18 cellular contexts compared by ENCODE assay signal in genomic region chr12:6463211-6463610, GRCh38. TPM values are rescaled to one million over a fixed set of nuclear protein-coding genes. Genes with fewer than 3 reads are reported as not detected.
DNase-seq lines count a peak whose midpoint lies in the region; ATAC-seq and TF ChIP-seq lines count a peak whose summit lies in the region.
"Had no signal": no experiment of that assay in that cellular context is flagged by ENCODE, and none has a peak within 500 bp of the region (broad histone marks: within the 10 kb centered on the region; RNA-seq: fewer than 3 reads in every experiment).

No MANE protein-coding gene starts in this region.

- no peak for TF ChIP-seq POLR2A in suprapubic skin (IDR thresholded peaks at IDR 0.05)

- CTCF ChIA-PET in activated CD4-positive, alpha-beta T cell treated with anti-CD3 and anti-CD28 coated beads, Interleukin-2, amount 10 ng/mL, durations not matched to agents 7 days and 5 days (lab: Charles Lee) = interaction anchor here (1.0 to 2.9 kb wide), 6 partner anchors 8 to 409 kb away, joined by 3 to 15 read pairs (median 3); partner anchors contain the start of gene TAPBPL

- no peaks in the 10 kb centered on the region for H3K9me3 ChIP-seq in suprapubic skin
- H3K9me3 ChIP-seq: A549, right atrium auricular region, testis had no signal

- no peaks in the 10 kb centered on the region for H3K27me3 ChIP-seq in suprapubic skin
- H3K27me3 ChIP-seq: right atrium auricular region, testis had no signal

- no peak for TF ChIP-seq EP300 in suprapubic skin (IDR thresholded peaks at IDR 0.05)

- no peak overlapping the region for H3K27ac ChIP-seq in suprapubic skin
- H3K27ac ChIP-seq: right atrium auricular region, testis had no signal

- peak overlapping the region; percentile 76 for H3K4me3 Mint-ChIP-seq in activated CD4-positive, alpha-beta T cell treated with anti-CD3 and anti-CD28 coated beads, Interleukin-2, amount 10 ng/mL, durations not matched to agents 7 days and 5 days
- H3K4me3 Mint-ChIP-seq in T-helper 1 cell treated with Interleukin-12 subunit alpha and Interleukin-12 subunit beta and Interleukin-4 antibody, amounts not matched to agents 30 μg/mL and 1 μg/mL, for 36 hours = peak overlapping the region; percentile 77
- H3K4me3 Mint-ChIP-seq in effector memory CD8-positive, alpha-beta T cell = peak overlapping the region; percentile 73 to 83
- H3K4me3 Mint-ChIP-seq in stimulated activated naive B cell treated with anti-CD40 and anti-IgM and Interleukin-4, amounts not matched to agents 10 μg/mL and 1 μg/mL and 100 μg/mL, for 72 hours = peak overlapping the region; percentile 49 to 76

- no peaks in the 10 kb centered on the region for H3K27me3 Mint-ChIP-seq in activated CD4-positive, alpha-beta T cell treated with anti-CD3 and anti-CD28 coated beads, Interleukin-2, amount 10 ng/mL, durations not matched to agents 7 days and 5 days
- H3K27me3 Mint-ChIP-seq in T-helper 1 cell treated with Interleukin-12 subunit alpha and Interleukin-12 subunit beta and Interleukin-4 antibody, amounts not matched to agents 30 μg/mL and 1 μg/mL, for 36 hours (ENCODE audit: low read depth) = no peaks in the 10 kb centered on the region
- H3K27me3 Mint-ChIP-seq in effector memory CD8-positive, alpha-beta T cell = no peaks in the 10 kb centered on the region
- H3K27me3 Mint-ChIP-seq in stimulated activated naive B cell treated with anti-CD40 and anti-IgM and Interleukin-4, amounts not matched to agents 10 μg/mL and 1 μg/mL and 100 μg/mL, for 72 hours = no peaks in the 10 kb centered on the region

- peak overlapping the region; percentile 96 for H3K27ac Mint-ChIP-seq in activated CD4-positive, alpha-beta T cell treated with anti-CD3 and anti-CD28 coated beads, Interleukin-2, amount 10 ng/mL, durations not matched to agents 7 days and 5 days
- H3K27ac Mint-ChIP-seq in T-helper 1 cell treated with Interleukin-12 subunit alpha and Interleukin-12 subunit beta and Interleukin-4 antibody, amounts not matched to agents 30 μg/mL and 1 μg/mL, for 36 hours = peak overlapping the region; percentile 99
- peak overlapping the region; percentile 97 for H3K27ac Mint-ChIP-seq in effector memory CD8-positive, alpha-beta T cell
- H3K27ac Mint-ChIP-seq in stimulated activated naive B cell treated with anti-CD40 and anti-IgM and Interleukin-4, amounts not matched to agents 10 μg/mL and 1 μg/mL and 100 μg/mL, for 72 hours = peak overlapping the region; percentile 95

- H3K36me3 ChIP-seq in suprapubic skin = peaks cover 75% of the 10 kb centered on the region

- no peak for TF ChIP-seq CTCF in suprapubic skin (IDR thresholded peaks at IDR 0.05)

- no peak for ATAC-seq in effector memory CD8-positive, alpha-beta T cell (replicated peaks)
- no peak for ATAC-seq in stimulated activated naive B cell treated with anti-CD40 and anti-IgM and Interleukin-4, amounts not matched to agents 10 μg/mL and 1 μg/mL and 100 μg/mL, for 72 hours (replicated peaks)
- ATAC-seq in HG02642 (IDR thresholded peaks at IDR 0.05; ENCODE audit: poor library complexity, unreplicated experiment) = no peak
- ATAC-seq: A549, SK-N-SH treated with all-trans-retinoic acid at 6 μM for 48 hours had no signal

- peaks cover 33% of the 10 kb centered on the region for H3K4me1 ChIP-seq in suprapubic skin
- H3K4me1 ChIP-seq: testis had no signal

- DNase-seq in activated CD4-positive, alpha-beta T cell treated with anti-CD3 and anti-CD28 coated beads, Interleukin-2, amount 10 ng/mL, durations not matched to agents 7 days and 5 days = peak; percentile 37
- no peak for DNase-seq in activated CD4-positive, alpha-beta T cell treated with anti-CD3 and anti-CD28 coated beads, Interleukin-2, amount 50 U/mL, for 4 hours
- peak in 1 of 3 experiments; percentile 19 for DNase-seq in effector memory CD8-positive, alpha-beta T cell
- DNase-seq in stimulated activated naive B cell treated with anti-CD40 and anti-IgM and Interleukin-4, amounts not matched to agents 10 μg/mL and 1 μg/mL and 100 μg/mL, for 72 hours = no peak
- DNase-seq in retina (no peak), suprapubic skin (ENCODE audit: low spot score in 2 of 2) (no peak)
- DNase-seq: activated CD4-positive, CD25-positive, alpha-beta regulatory T cell treated with anti-CD3 and anti-CD28 coated beads, Interleukin-2, amount 50 U/mL, for 72 hours; amygdala; DMS53; glutamatergic neuron; NCI-H2081 treated with DMSO at 0.1 percent for 48 hours; testis had no signal

- no peaks in the 10 kb centered on the region for H3K9me3 Mint-ChIP-seq in activated CD4-positive, alpha-beta T cell treated with anti-CD3 and anti-CD28 coated beads, Interleukin-2, amount 10 ng/mL, durations not matched to agents 7 days and 5 days
- no peaks in the 10 kb centered on the region for H3K9me3 Mint-ChIP-seq in T-helper 1 cell treated with Interleukin-12 subunit alpha and Interleukin-12 subunit beta and Interleukin-4 antibody, amounts not matched to agents 30 μg/mL and 1 μg/mL, for 36 hours
- H3K9me3 Mint-ChIP-seq in effector memory CD8-positive, alpha-beta T cell = no peaks in the 10 kb centered on the region
- peaks cover 0 to 4% of the 10 kb centered on the region in 2 donors for H3K9me3 Mint-ChIP-seq in stimulated activated naive B cell treated with anti-CD40 and anti-IgM and Interleukin-4, amounts not matched to agents 10 μg/mL and 1 μg/mL and 100 μg/mL, for 72 hours

- peaks cover 92% of the 10 kb centered on the region for H3K36me3 Mint-ChIP-seq in activated CD4-positive, alpha-beta T cell treated with anti-CD3 and anti-CD28 coated beads, Interleukin-2, amount 10 ng/mL, durations not matched to agents 7 days and 5 days (ENCODE audit: low read depth)
- peaks cover 86% of the 10 kb centered on the region for H3K36me3 Mint-ChIP-seq in T-helper 1 cell treated with Interleukin-12 subunit alpha and Interleukin-12 subunit beta and Interleukin-4 antibody, amounts not matched to agents 30 μg/mL and 1 μg/mL, for 36 hours (ENCODE audit: low read depth)
- peaks cover 86% of the 10 kb centered on the region for H3K36me3 Mint-ChIP-seq in effector memory CD8-positive, alpha-beta T cell (ENCODE audit: insufficient read depth)
- peaks cover 86 to 92% of the 10 kb centered on the region in 2 donors for H3K36me3 Mint-ChIP-seq in stimulated activated naive B cell treated with anti-CD40 and anti-IgM and Interleukin-4, amounts not matched to agents 10 μg/mL and 1 μg/mL and 100 μg/mL, for 72 hours

- H3K4me3 ChIP-seq in suprapubic skin = no peak overlapping the region
- H3K4me3 ChIP-seq: A549, right atrium auricular region, testis had no signal

- POLR2A ChIA-PET in activated CD4-positive, alpha-beta T cell treated with anti-CD3 and anti-CD28 coated beads, Interleukin-2, amount 10 ng/mL, durations not matched to agents 7 days and 5 days (lab: Charles Lee) = interaction anchor here (0.6 to 1.0 kb wide), 3 partner anchors 12 to 71 kb away, joined by 3 read pairs; no protein-coding TSS in a partner anchor

- 59% methylated on average over 7 of the region's 7 CpGs for WGBS in suprapubic skin

- peaks cover 91% of the 10 kb centered on the region for H3K4me1 Mint-ChIP-seq in activated CD4-positive, alpha-beta T cell treated with anti-CD3 and anti-CD28 coated beads, Interleukin-2, amount 10 ng/mL, durations not matched to agents 7 days and 5 days
- peaks cover 73% of the 10 kb centered on the region for H3K4me1 Mint-ChIP-seq in T-helper 1 cell treated with Interleukin-12 subunit alpha and Interleukin-12 subunit beta and Interleukin-4 antibody, amounts not matched to agents 30 μg/mL and 1 μg/mL, for 36 hours (ENCODE audit: low read depth)
- peaks cover 76 to 78% of the 10 kb centered on the region in 2 donors for H3K4me1 Mint-ChIP-seq in effector memory CD8-positive, alpha-beta T cell (ENCODE audit: low read depth in 2 of 2)
- H3K4me1 Mint-ChIP-seq in stimulated activated naive B cell treated with anti-CD40 and anti-IgM and Interleukin-4, amounts not matched to agents 10 μg/mL and 1 μg/mL and 100 μg/mL, for 72 hours = peaks cover 77 to 97% of the 10 kb centered on the region in 2 donors

RNA-seq across cellular contexts. Expression of gene VAMP1, which starts 7.3 kb away (rescaled TPM):
- total RNA-seq in activated CD4-positive, alpha-beta T cell treated with anti-CD3 and anti-CD28 coated beads, Interleukin-2, amount 10 ng/mL, durations not matched to agents 7 days and 5 days = 10 to 100 TPM; 61.4 to 73.4 TPM
- total RNA-seq in suprapubic skin = 1 to 10 TPM; 2.1 to 5.4 (median 3.7) TPM

RNA-seq across cellular contexts. Expression of gene TAPBPL, which starts 11.4 kb away (rescaled TPM):
- 10 to 100 TPM; 45.8 to 47.9 TPM for total RNA-seq in activated CD4-positive, alpha-beta T cell treated with anti-CD3 and anti-CD28 coated beads, Interleukin-2, amount 10 ng/mL, durations not matched to agents 7 days and 5 days
- 10 to 100 TPM; 10.9 to 25.2 (median 17.7) TPM for total RNA-seq in suprapubic skin

RNA-seq across cellular contexts. Expression of gene CD27, which starts 18.5 kb away (rescaled TPM):
- total RNA-seq in activated CD4-positive, alpha-beta T cell treated with anti-CD3 and anti-CD28 coated beads, Interleukin-2, amount 10 ng/mL, durations not matched to agents 7 days and 5 days = 100 to 1,000 TPM; 115 to 134 TPM
- total RNA-seq in suprapubic skin = 1 to 10 TPM in 1 of 4 donors, not detected in 3; 1.9 TPM
- total RNA-seq: kidney epithelial cell had no signal

RNA-seq across cellular contexts. Expression of gene MRPL51, which starts 29.9 kb away (rescaled TPM):
- total RNA-seq in activated CD4-positive, alpha-beta T cell treated with anti-CD3 and anti-CD28 coated beads, Interleukin-2, amount 10 ng/mL, durations not matched to agents 7 days and 5 days = 100 to 1,000 TPM; 212 to 241 TPM
- total RNA-seq in suprapubic skin = 10 to 100 TPM; 28.0 to 42.2 (median 37.9) TPM

RNA-seq across cellular contexts. Expression of gene NCAPD2, which starts 30.7 kb away (rescaled TPM):
- total RNA-seq in activated CD4-positive, alpha-beta T cell treated with anti-CD3 and anti-CD28 coated beads, Interleukin-2, amount 10 ng/mL, durations not matched to agents 7 days and 5 days = 100 to 1,000 TPM; 191 to 202 TPM
- total RNA-seq in suprapubic skin = 10 to 100 TPM; 22.6 to 43.2 (median 31.0) TPM

Comparison
In these comparisons a context has a peak if more than half of its experiments do, and no peak if none do; other contexts are left out.
1. RNA of gene VAMP1, which starts 7.3 kb away (total RNA-seq): 61.4 to 73.4 TPM in activated CD4-positive, alpha-beta T cell treated with anti-CD3 and anti-CD28 coated beads, Interleukin-2, amount 10 ng/mL, durations not matched to agents 7 days and 5 days; 2.1 to 5.4 TPM in suprapubic skin; every median in the first group is over 4 times any median in the second.
2. RNA of gene CD27, which starts 18.5 kb away (total RNA-seq): 115 to 134 TPM in activated CD4-positive, alpha-beta T cell treated with anti-CD3 and anti-CD28 coated beads, Interleukin-2, amount 10 ng/mL, durations not matched to agents 7 days and 5 days; 1.9 TPM in suprapubic skin; every median in the first group is over 10 times any median in the second.
3. Peak in every context shown above with its lines, with median percentiles within 50 percentile points of each other: H3K27ac Mint-ChIP-seq and H3K4me3 Mint-ChIP-seq.